Comparison of ENCODE assay signal across 8 cellular contexts in the genomic region with DNA sequence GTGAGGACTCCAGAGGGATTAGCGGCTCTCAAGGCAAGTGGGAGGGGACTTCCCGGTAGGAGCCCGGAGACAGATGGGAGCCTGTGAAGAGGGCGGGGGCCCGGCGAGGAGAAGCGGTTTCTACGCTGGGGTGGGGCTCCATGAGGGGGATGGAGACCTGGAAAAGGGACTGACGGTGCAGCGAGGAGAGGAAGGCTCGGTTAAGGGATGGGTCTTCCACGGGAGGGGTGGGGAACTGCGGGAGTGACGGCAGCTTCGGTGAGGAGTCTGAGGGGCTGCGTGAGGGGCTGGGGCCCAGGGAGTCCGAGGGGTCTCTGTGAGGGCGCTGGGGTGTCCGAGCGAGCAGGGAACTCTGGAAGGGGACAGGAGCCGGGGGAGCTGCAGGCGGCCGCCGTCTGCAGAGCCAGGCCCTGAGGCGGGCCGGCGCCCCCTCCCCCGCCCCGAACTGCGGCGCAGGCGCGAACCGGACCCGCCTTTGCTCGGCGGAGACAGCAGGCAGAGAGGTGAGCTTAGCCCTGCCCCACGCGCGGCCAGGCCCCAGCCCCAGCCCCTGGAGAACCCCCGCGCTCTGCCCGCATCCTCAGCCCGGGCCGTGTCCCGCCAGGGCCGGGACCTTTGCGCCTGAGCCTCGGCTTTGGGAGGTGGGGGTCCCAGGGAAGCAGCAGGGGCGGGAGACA. TPM values are rescaled to one million over a fixed set of nuclear protein-coding genes. Genes with fewer than 3 reads are reported as not detected.
DNase-seq lines count a peak whose midpoint lies in the region; ATAC-seq and TF ChIP-seq lines count a peak whose summit lies in the region.

A gene with protein sequence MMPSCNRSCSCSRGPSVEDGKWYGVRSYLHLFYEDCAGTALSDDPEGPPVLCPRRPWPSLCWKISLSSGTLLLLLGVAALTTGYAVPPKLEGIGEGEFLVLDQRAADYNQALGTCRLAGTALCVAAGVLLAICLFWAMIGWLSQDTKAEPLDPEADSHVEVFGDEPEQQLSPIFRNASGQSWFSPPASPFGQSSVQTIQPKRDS (plus strand): TSS at position 472 of the 677 bp plus-strand sequence. CDS start 2,533 bp downstream, outside the sequence.

- intact Hi-C loops in activated B cell treated with CpG ODN at 0.5 μM for 24 hours (cut with micrococcal nuclease): loop anchor here (1.0 to 5.0 kb wide), 3 partner anchors 19 to 196 kb away; a partner anchor contains a TSS

- no peak for TF ChIP-seq CTCF in activated B cell treated with CpG ODN at 0.5 μM for 24 hours (IDR thresholded peaks at IDR 0.05)

- CTCF ChIA-PET in activated B cell treated with CpG ODN at 0.5 μM for 24 hours (lab: Charles Lee): interaction anchor here (0.9 to 4.1 kb wide), 2 partner anchors 8 to 17 kb away, joined by 3 to 19 read pairs; no protein-coding TSS in a partner anchor

- DNase-seq in COR-L47 (lab: John Stamatoyannopoulos, UW) (peak; percentile 47), NCI-H1092 treated with DMSO at 0.1 percent for 48 hours (lab: John Stamatoyannopoulos, UW) (peak; percentile 57), activated B cell treated with CpG ODN at 0.5 μM for 24 hours (peak; percentile 51), memory B cell (ENCODE audit: low spot score in 2 of 2) (no peak), substantia nigra (lab: John Stamatoyannopoulos, UW) (peak in 38 of 49 donors; percentile 17 to 79 (median 44)), T-helper 9 cell (no peak)

- ATAC-seq in GM21390 (IDR thresholded peaks at IDR 0.05; ENCODE audit: unreplicated experiment): peak; percentile 43
- ATAC-seq in activated B cell treated with CpG ODN at 0.5 μM for 24 hours (ENCODE audit: low read depth): peak; percentile 58
- ATAC-seq in memory B cell (ENCODE audit: low read depth): peak; percentile 55

- H3K9me3 Mint-ChIP-seq in activated B cell treated with CpG ODN at 0.5 μM for 24 hours (peaks cover under 1% of the 10 kb centered on the region), memory B cell (no peaks in the 10 kb centered on the region)

- H3K27ac ChIP-seq in substantia nigra (ENCODE audit: low read depth, low read length, poor library complexity, severe bottlenecking): peak within 1 kb of the TSS; percentile 83

- in situ Hi-C loops in endometrial microvascular endothelial cells (cut with HindIII; ENCODE audit: inconsistent ontology term, low pct_unique_long_range_greater_than_20kb, low sequenced_read_pairs): no loop called here

- H3K27ac Mint-ChIP-seq in activated B cell treated with CpG ODN at 0.5 μM for 24 hours (peak within 1 kb of the TSS; percentile 68), memory B cell (peak within 1 kb of the TSS; percentile 92)

- H3K36me3 Mint-ChIP-seq in activated B cell treated with CpG ODN at 0.5 μM for 24 hours (ENCODE audit: low read depth) (peaks cover 2% of the 10 kb centered on the region), memory B cell (peaks cover 7% of the 10 kb centered on the region)

- H3K4me1 Mint-ChIP-seq in activated B cell treated with CpG ODN at 0.5 μM for 24 hours (peaks cover 13% of the 10 kb centered on the region), memory B cell (peaks cover 11% of the 10 kb centered on the region)

- H3K4me3 Mint-ChIP-seq in activated B cell treated with CpG ODN at 0.5 μM for 24 hours (peak within 1 kb of the TSS; percentile 88), memory B cell (peak within 1 kb of the TSS; percentile 97)

- POLR2A ChIA-PET in activated B cell treated with CpG ODN at 0.5 μM for 24 hours (lab: Charles Lee): interaction anchor here (0.5 to 3.9 kb wide), 5 partner anchors 10 to 61 kb away, joined by 3 to 27 read pairs (median 3); a partner anchor contains a TSS

- H3K27me3 Mint-ChIP-seq in activated B cell treated with CpG ODN at 0.5 μM for 24 hours (no peaks in the 10 kb centered on the region), memory B cell (no peaks in the 10 kb centered on the region)

RNA-seq across cellular contexts. Expression of the gene that starts here (rescaled TPM):
- total RNA-seq in activated B cell treated with CpG ODN at 0.5 μM for 24 hours (7.6 and 12.8 TPM in 2 replicates), endometrial microvascular endothelial cells (ENCODE audit: inconsistent ontology term) (47.8 TPM)

Comparison
In these comparisons a context has a peak if more than half of its experiments do, and no peak if none do; other contexts are left out.
1. DNase-seq: peak in COR-L47 (single experiment), NCI-H1092 treated with DMSO at 0.1 percent for 48 hours (single experiment), activated B cell treated with CpG ODN at 0.5 μM for 24 hours (single experiment) and substantia nigra (38 of 49); none in memory B cell (0 of 2) and T-helper 9 cell (single experiment).
2. Peak in every context shown above with its lines, with median percentiles within 50 percentile points of each other: ATAC-seq.